8 cellular contexts compared by ENCODE assay signal in the genomic region with DNA sequence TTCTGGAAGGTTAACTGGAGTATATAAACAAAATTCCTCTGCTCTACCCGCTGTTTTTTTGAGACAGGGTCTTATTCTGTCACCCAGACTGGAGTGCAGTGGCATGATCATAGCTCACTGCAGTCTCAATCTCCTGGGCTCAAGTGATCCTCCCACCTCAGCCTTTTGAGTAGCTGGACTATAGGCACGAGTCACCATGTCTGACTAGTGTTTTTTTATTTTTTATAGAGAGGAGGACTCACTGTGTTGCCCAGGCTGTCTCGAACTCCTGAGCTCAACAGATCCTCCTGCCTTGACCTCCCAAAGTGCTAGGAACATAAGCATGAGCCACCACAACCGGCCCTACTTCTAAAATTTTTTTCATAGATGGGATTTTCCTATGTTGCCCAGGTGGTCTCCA. TPM values are rescaled to one million over a fixed set of nuclear protein-coding genes. Genes with fewer than 3 reads are reported as not detected.
DNase-seq lines count a peak whose midpoint lies in the region; ATAC-seq and TF ChIP-seq lines count a peak whose summit lies in the region.
"Had no signal": no experiment of that assay in that cellular context is flagged by ENCODE, and none has a peak within 500 bp of the region (broad histone marks: within the 10 kb centered on the region; RNA-seq: fewer than 3 reads in every experiment).

No MANE protein-coding gene starts in this region.

- H3K79me2 ChIP-seq in DND-41 (ENCODE audit: insufficient read depth, low read length) (peaks cover 72% of the 10 kb centered on the region), osteoblast (ENCODE audit: insufficient read depth, low read length) (peaks cover 71% of the 10 kb centered on the region)

- H4K20me1 ChIP-seq in DND-41 (ENCODE audit: insufficient read depth, low read length) (peaks cover 33% of the 10 kb centered on the region), osteoblast (ENCODE audit: insufficient read depth, low read length) (peaks cover 39% of the 10 kb centered on the region)

- H2AFZ ChIP-seq in DND-41 (ENCODE audit: low read depth, low read length) (no peak overlapping the region), osteoblast (ENCODE audit: low read length) (no peak overlapping the region)

- H3K27me3 Mint-ChIP-seq in central memory CD8-positive, alpha-beta T cell: no peaks in the 10 kb centered on the region

- peak overlapping the region; percentile 38 for H3K27ac Mint-ChIP-seq in central memory CD8-positive, alpha-beta T cell (ENCODE audit: low read depth)

- peak overlapping the region; percentile 14; the same call in 1 of the 2 replicates for H3K9ac ChIP-seq in DND-41 (ENCODE audit: low read depth, low read length)

- TF ChIP-seq CTCF in DND-41 (IDR thresholded peaks at IDR 0.05; ENCODE audit: borderline replicate concordance, extremely low read depth, low read length, poor library complexity, severe bottlenecking) (no peak), osteoblast (IDR thresholded peaks at IDR 0.05; ENCODE audit: extremely low read depth, low read depth, low read length) (no peak)

- peaks cover 40% of the 10 kb centered on the region for H3K36me3 Mint-ChIP-seq in central memory CD8-positive, alpha-beta T cell (ENCODE audit: insufficient read depth)

- H3K4me3 Mint-ChIP-seq in central memory CD8-positive, alpha-beta T cell: peak overlapping the region; percentile 96

- no peaks in the 10 kb centered on the region for H3K9me3 Mint-ChIP-seq in central memory CD8-positive, alpha-beta T cell

- H3K36me3 ChIP-seq in DND-41 (ENCODE audit: insufficient read depth, low read length) (peaks cover 15% of the 10 kb centered on the region; the same call in 1 of the 2 replicates), osteoblast (ENCODE audit: insufficient read depth, low read length) (peaks cover 11% of the 10 kb centered on the region)

- no peak overlapping the region for H3K27ac ChIP-seq in DND-41 (ENCODE audit: low read length)
- no peak overlapping the region for H3K27ac ChIP-seq in osteoblast (ENCODE audit: low read depth, low read length)

- no peak for TF ChIP-seq POLR2A in GM18505 (IDR thresholded peaks at IDR 0.05; ENCODE audit: borderline replicate concordance, extremely low read depth, insufficient read depth, insufficient read length)

- H3K27me3 ChIP-seq in DND-41 (ENCODE audit: insufficient read depth, low read length, poor library complexity): no peaks in the 10 kb centered on the region
- peaks cover 1% of the 10 kb centered on the region for H3K27me3 ChIP-seq in osteoblast (ENCODE audit: insufficient read depth, low read length)

- H3K4me3 ChIP-seq in DND-41 (ENCODE audit: low read depth in 1 of 2, low read length in 2 of 2) (peak overlapping the region in 1 of 2 experiments; percentile 83; a peak in 1 of 4 replicates), osteoblast (ENCODE audit: insufficient read depth, low read length) (no peak overlapping the region)

- H3K9me3 ChIP-seq in DND-41 (ENCODE audit: insufficient read depth, low read length, severe bottlenecking) (no peaks in the 10 kb centered on the region), osteoblast (ENCODE audit: low read depth, low read length) (no peaks in the 10 kb centered on the region)

- H3K4me2 ChIP-seq in DND-41 (ENCODE audit: insufficient read depth, low read length): peak overlapping the region; percentile 75; the same call in 1 of the 2 replicates
- H3K4me2 ChIP-seq in osteoblast (ENCODE audit: insufficient read depth, low read length): peak overlapping the region; percentile 89

- ATAC-seq in DND-41 (ENCODE audit: insufficient read depth, low read depth) (no peak), GM18505 (IDR thresholded peaks at IDR 0.05; ENCODE audit: unreplicated experiment) (no peak)
- ATAC-seq in central memory CD8-positive, alpha-beta T cell (replicated peaks; ENCODE audit: extremely low read depth, poor library complexity, severe bottlenecking): no peak

- peaks cover 39% of the 10 kb centered on the region for H3K4me1 ChIP-seq in DND-41 (ENCODE audit: insufficient read depth, low read length)
- H3K4me1 ChIP-seq in osteoblast (ENCODE audit: insufficient read depth, low read length): peaks cover 8% of the 10 kb centered on the region

- H3K4me1 Mint-ChIP-seq in central memory CD8-positive, alpha-beta T cell: peaks cover 68% of the 10 kb centered on the region

- DNase-seq in DND-41 (no peak), M059J (ENCODE audit: low read depth) (peak; percentile 18), osteoblast (ENCODE audit: insufficient read length, low spot score, missing footprints) (no peak), NCI-H2171 treated with DMSO at 0.1 percent for 48 hours (lab: John Stamatoyannopoulos, UW) (no peak), SIG-M5 treated with dmso at 0.1 percent for 504 hours (lab: John Stamatoyannopoulos, UW; ENCODE audit: unreplicated experiment) (no peak)
- DNase-seq in central memory CD8-positive, alpha-beta T cell (ENCODE audit: low spot score in 2 of 2): no peak
- DNase-seq: NCI-H2171 had no signal

RNA-seq across cellular contexts. Expression of a gene that starts 2.2 kb away (rescaled TPM):
- total RNA-seq in M059J (2014; rRNA removed; shearing (Covaris generic)): 19.9 and 32.7 TPM in 2 replicates
- total RNA-seq in osteoblast: 47.8 and 48.9 TPM in 2 replicates
